ENCODE assay signal across 9 cellular contexts in genomic region chr19:10085641-10086031, GRCh38. TPM values are rescaled to one million over a fixed set of nuclear protein-coding genes. Genes with fewer than 3 reads are reported as not detected.
DNase-seq lines count a peak whose midpoint lies in the region; ATAC-seq and TF ChIP-seq lines count a peak whose summit lies in the region.
"Had no signal": no experiment of that assay in that cellular context is flagged by ENCODE, and none has a peak within 500 bp of the region (broad histone marks: within the 10 kb centered on the region; RNA-seq: fewer than 3 reads in every experiment).

No MANE protein-coding gene starts in this region.

- H3K9me3 Mint-ChIP-seq in natural killer cell = no peaks in the 10 kb centered on the region

- no peaks in the 10 kb centered on the region for H3K36me3 Mint-ChIP-seq in natural killer cell

- peak in 1 of 3 donors; percentile 2 for ATAC-seq in natural killer cell

- no peaks in the 10 kb centered on the region for H3K27me3 ChIP-seq in Loucy (ENCODE audit: insufficient read depth, low read length, poor library complexity, severe bottlenecking)
- H3K27me3 ChIP-seq in dorsolateral prefrontal cortex = no peaks in the 10 kb centered on the region

- H3K9me3 ChIP-seq in Loucy (ENCODE audit: insufficient read depth, low read depth, low read length) = no peaks in the 10 kb centered on the region

- peak overlapping the region; percentile 82 to 87 for H3K27ac Mint-ChIP-seq in natural killer cell

- no peaks in the 10 kb centered on the region for H3K36me3 ChIP-seq in Loucy (ENCODE audit: insufficient read depth, low read length)

- H2AFZ ChIP-seq in Loucy (ENCODE audit: low read length) = peak overlapping the region; percentile 96

- H3K79me2 ChIP-seq in Loucy (ENCODE audit: insufficient read depth, low read length) = peaks cover 11% of the 10 kb centered on the region

- H3K4me1 ChIP-seq in Loucy (ENCODE audit: insufficient read depth, low read length, poor library complexity, severe bottlenecking) = peaks cover 11% of the 10 kb centered on the region

- DNase-seq in dorsolateral prefrontal cortex (no peak), natural killer cell (no peak), NCI-H2227 treated with DMSO at 0.1 percent for 48 hours (lab: John Stamatoyannopoulos, UW) (no peak), NCI-H526 treated with DMSO at 0.1 percent for 48 hours (lab: John Stamatoyannopoulos, UW) (no peak), AML-193 (lab: John Stamatoyannopoulos, UW) (no peak), islet precursor cell (no peak)
- DNase-seq: cerebellar nuclear complex had no signal

- H4K20me1 ChIP-seq in Loucy (ENCODE audit: insufficient read depth, low read length, poor library complexity, severe bottlenecking) = no peaks in the 10 kb centered on the region

- H3K9ac ChIP-seq in Loucy (ENCODE audit: low read depth, low read length, poor library complexity, severe bottlenecking) = peak overlapping the region; percentile 94

- peak overlapping the region; percentile 33; the same call in 1 of the 2 replicates for H3K27ac ChIP-seq in C4-2B
- H3K27ac ChIP-seq in dorsolateral prefrontal cortex = peak overlapping the region in 50 of 59 donors; percentile 26 to 96 (median 88)

- intact Hi-C loops in dorsolateral prefrontal cortex (cut with DNase I) = no loop called here
- intact Hi-C loops in natural killer cell (cut with micrococcal nuclease) = loop anchor here (1.0 kb wide), 1 partner anchor 34 kb away; the partner anchor contains the start of gene EIF3G

- TF ChIP-seq CTCF in C4-2B (conservative IDR thresholded peaks at IDR 0.05) (no peak), Loucy (conservative IDR thresholded peaks at IDR 0.05; ENCODE audit: low read length) (no peak), dorsolateral prefrontal cortex (IDR thresholded peaks at IDR 0.05 in 54 of 56, conservative IDR thresholded peaks at IDR 0.05 in 2 of 56; ENCODE audit: low read depth in 1 of 56, partially characterized antibody in 56 of 56) (no peak), natural killer cell (IDR thresholded peaks at IDR 0.05) (no peak)

- peak overlapping the region; percentile 89 for H3K4me3 Mint-ChIP-seq in natural killer cell

- H3F3A ChIP-seq in Loucy (ENCODE audit: low read depth) = no peaks in the 10 kb centered on the region

- peak overlapping the region; percentile 89 for H3K4me2 ChIP-seq in Loucy (ENCODE audit: low read depth, low read length, poor library complexity, severe bottlenecking)

- H3K4me3 ChIP-seq in Loucy (ENCODE audit: low read length, poor library complexity, severe bottlenecking) = peak overlapping the region; percentile 97
- H3K4me3 ChIP-seq in dorsolateral prefrontal cortex = peak overlapping the region; percentile 73 to 100 (median 95)

- H3K9me2 ChIP-seq in Loucy (replicated peaks; ENCODE audit: low read depth, low read length) = no peaks in the 10 kb centered on the region

- H3K27me3 Mint-ChIP-seq in natural killer cell (ENCODE audit: low read depth in 2 of 2) = no peaks in the 10 kb centered on the region

- H3K4me1 Mint-ChIP-seq in natural killer cell = peaks cover 13 to 19% of the 10 kb centered on the region in 2 donors

RNA-seq across cellular contexts. Expression of gene SHFL, which starts 0.5 kb away (rescaled TPM):
- total RNA-seq in dorsolateral prefrontal cortex = 10 to 100 TPM; 34.9 to 82.2 (median 49.6) TPM
- 100 to 1,000 TPM; 107 to 111 (median 107) TPM for total RNA-seq in natural killer cell

RNA-seq across cellular contexts. Expression of gene ANGPTL6, which starts 16.8 kb away (rescaled TPM):
- total RNA-seq in dorsolateral prefrontal cortex (1 to 10 TPM in 47 of 120 experiments, under 1 TPM in 64, not detected in 9; 0.31 to 4.0 (median 0.87) TPM), natural killer cell (1 to 10 TPM; 2.9 to 5.5 (median 3.3) TPM)

RNA-seq across cellular contexts. Expression of gene PPAN, which starts 20.5 kb away (rescaled TPM):
- 10 to 100 TPM; 32.9 to 65.3 (median 43.5) TPM for total RNA-seq in dorsolateral prefrontal cortex
- 10 to 100 TPM; 60.0 to 72.2 (median 69.2) TPM for total RNA-seq in natural killer cell

RNA-seq across cellular contexts. Expression of gene P2RY11, which starts 25.9 kb away (rescaled TPM):
- total RNA-seq in dorsolateral prefrontal cortex = 10 to 100 TPM; 14.1 to 36.6 (median 23.2) TPM
- 10 to 100 TPM; 44.1 to 52.3 (median 51.0) TPM for total RNA-seq in natural killer cell

RNA-seq across cellular contexts. Expression of gene EIF3G, which starts 34.1 kb away (rescaled TPM):
- total RNA-seq in dorsolateral prefrontal cortex (100 to 1,000 TPM in 80 of 120 experiments, 10 to 100 TPM in 40; 78.7 to 131 (median 104) TPM), natural killer cell (100 to 1,000 TPM; 377 to 471 (median 423) TPM)
